ENCODE assay signal across 1 cellular context in genomic region chr6:70413829-70414494, GRCh38.
A peak's percentile ranks its signal among the peaks of the same experiment; 100 is the strongest.
TF ChIP-seq lines count a peak whose summit lies in the region.

No MANE protein-coding gene starts in this region.

TF ChIP-seq in GM12878, 131 proteins besides CTCF, POLR2A, EP300 and RAD21 (continued from another document):
- TF ChIP-seq STAT3 (IDR thresholded peaks at IDR 0.05; ENCODE audit: low read depth, low read length) (no peak), SPI1 (IDR thresholded peaks at IDR 0.05; ENCODE audit: borderline replicate concordance, insufficient read depth, low read depth, low read length) (peak; percentile 9; the same call in 1 of the 2 replicates), MXI1 (IDR thresholded peaks at IDR 0.05; ENCODE audit: low read depth, low read length) (peak; percentile 57; the same call in 1 of the 2 replicates), YY1 (IDR thresholded peaks at IDR 0.05; ENCODE audit: low read depth, low read length) (0 out of 2 replicates have a peak, but pooled peaks have one; percentile 22), RBBP5 (conservative IDR thresholded peaks at IDR 0.05) (no peak), SMARCA5 (IDR thresholded peaks at IDR 0.05) (no peak), IKZF1 (conservative IDR thresholded peaks at IDR 0.05) (peak; percentile 73), NFYA (IDR thresholded peaks at IDR 0.05; ENCODE audit: borderline replicate concordance, low read depth, low read length) (no peak), NBN (IDR thresholded peaks at IDR 0.05) (peak; percentile 44; the same call in 1 of the 2 replicates), IKZF2 (IDR thresholded peaks at IDR 0.05) (peak; percentile 43 to 49; a peak in 3 of 4 replicates), DPF2 (IDR thresholded peaks at IDR 0.05) (peak; percentile 55; the same call in 1 of the 2 replicates), NR2C2 (IDR thresholded peaks at IDR 0.05; ENCODE audit: borderline replicate concordance, control insufficient read depth, insufficient read length, low read depth) (no peak), EED (IDR thresholded peaks at IDR 0.05; ENCODE audit: low read depth) (0 out of 2 replicates have a peak, but pooled peaks have one; percentile 22)
